9 cellular contexts compared by ENCODE assay signal in genomic region chr2:219457784-219458369, GRCh38. TPM values are rescaled to one million over a fixed set of nuclear protein-coding genes. Genes with fewer than 3 reads are reported as not detected.
DNase-seq lines count a peak whose midpoint lies in the region; ATAC-seq and TF ChIP-seq lines count a peak whose summit lies in the region.
"Had no signal": no experiment of that assay in that cellular context is flagged by ENCODE, and none has a peak within 500 bp of the region (broad histone marks: within the 10 kb centered on the region; RNA-seq: fewer than 3 reads in every experiment).

No MANE protein-coding gene starts in this region.

- TF ChIP-seq POLR2A in upper lobe of left lung (IDR thresholded peaks at IDR 0.05): no peak

- H2BK120ac ChIP-seq in mesenchymal stem cell (ENCODE audit: low read depth, low read length): no peak overlapping the region

- no peak overlapping the region for H3K4me3 Mint-ChIP-seq in T-helper 17 cell

- H3K23ac ChIP-seq in mesenchymal stem cell (ENCODE audit: low read length in 2 of 2): no peak overlapping the region

- no peak overlapping the region for H2BK12ac ChIP-seq in mesenchymal stem cell (ENCODE audit: low read length in 2 of 2)

- H3K27ac Mint-ChIP-seq in T-helper 17 cell: peak overlapping the region; percentile 56

- ATAC-seq in GM21360 (IDR thresholded peaks at IDR 0.05; ENCODE audit: unreplicated experiment) (peak; percentile 57), T-helper 17 cell (peak; percentile 73), upper lobe of left lung (ENCODE audit: low FRiP score in 2 of 2) (no peak)

- H4K91ac ChIP-seq in mesenchymal stem cell (ENCODE audit: low read length): no peak overlapping the region

- H3K27me3 Mint-ChIP-seq in T-helper 17 cell: peaks cover 8% of the 10 kb centered on the region

- TF ChIP-seq EP300 in upper lobe of left lung (IDR thresholded peaks at IDR 0.05): no peak

- H3K27me3 ChIP-seq in mesenchymal stem cell (ENCODE audit: control insufficient read depth in 1 of 2, insufficient read depth in 1 of 2, low read length in 2 of 2) (no peaks in the 10 kb centered on the region), upper lobe of left lung (peaks cover 0 to 3% (median 0%) of the 10 kb centered on the region in 4 donors)

- H4K8ac ChIP-seq in mesenchymal stem cell (ENCODE audit: low read length): peak overlapping the region; percentile 10

- H2BK15ac ChIP-seq in mesenchymal stem cell (ENCODE audit: low read depth, poor library complexity, severe bottlenecking): no peak overlapping the region

- peak overlapping the region; percentile 11 for H2AK5ac ChIP-seq in mesenchymal stem cell (ENCODE audit: low read length, severe bottlenecking)

- H3K9ac ChIP-seq in mesenchymal stem cell (ENCODE audit: low read length): peak overlapping the region; percentile 44

- DNase-seq in ELF-1 (ENCODE audit: low read depth, low spot score): peak; percentile 32
- no peak for DNase-seq in T-helper 17 cell
- no peak for DNase-seq in mesenchymal stem cell
- DNase-seq in NCI-H2107 (lab: John Stamatoyannopoulos, UW): no peak
- DNase-seq in germinal center (ENCODE audit: low spot score): no peak
- no peak for DNase-seq in NCI-H526 treated with DMSO at 0.1 percent for 48 hours (lab: John Stamatoyannopoulos, UW)
- no peak for DNase-seq in upper lobe of left lung
- DNase-seq: KBM-7 had no signal

- H3K4me3 ChIP-seq in mesenchymal stem cell (ENCODE audit: insufficient read depth in 1 of 2, low read depth in 1 of 2, low read length in 2 of 2) (no peak overlapping the region), upper lobe of left lung (no peak overlapping the region)

- H3K18ac ChIP-seq in mesenchymal stem cell (ENCODE audit: low read depth in 1 of 2, low read length in 2 of 2): no peak overlapping the region

- no peaks in the 10 kb centered on the region for H3K36me3 Mint-ChIP-seq in T-helper 17 cell (ENCODE audit: low read depth)

- H3K79me1 ChIP-seq in mesenchymal stem cell (replicated peaks; ENCODE audit: low read length, poor library complexity, severe bottlenecking): peaks cover 24% of the 10 kb centered on the region

- H3K36me3 ChIP-seq in mesenchymal stem cell (ENCODE audit: control insufficient read depth in 1 of 2, insufficient read depth in 2 of 2, low read depth in 1 of 2, low read length in 2 of 2): peaks cover 44 to 60% of the 10 kb centered on the region in 2 experiments
- no peaks in the 10 kb centered on the region for H3K36me3 ChIP-seq in upper lobe of left lung

- H3K4ac ChIP-seq in mesenchymal stem cell (ENCODE audit: low read depth in 1 of 2, low read length in 2 of 2): no peak overlapping the region

- H3K14ac ChIP-seq in mesenchymal stem cell (ENCODE audit: low read length in 2 of 2): no peak overlapping the region

- TF ChIP-seq CTCF in upper lobe of left lung (IDR thresholded peaks at IDR 0.05): no peak

- peaks cover 6% of the 10 kb centered on the region for H3K4me1 Mint-ChIP-seq in T-helper 17 cell

- no peaks in the 10 kb centered on the region for H3K9me3 ChIP-seq in T-helper 17 cell (ENCODE audit: control insufficient read depth, low read length, poor library complexity, severe bottlenecking)
- no peaks in the 10 kb centered on the region for H3K9me3 ChIP-seq in mesenchymal stem cell (ENCODE audit: control insufficient read depth, low read length)
- no peaks in the 10 kb centered on the region for H3K9me3 ChIP-seq in upper lobe of left lung

- no peak overlapping the region for H2BK5ac ChIP-seq in mesenchymal stem cell (ENCODE audit: low read depth, low read length, poor library complexity, severe bottlenecking)

- no peak overlapping the region for H2AFZ ChIP-seq in mesenchymal stem cell (ENCODE audit: low read depth, low read length)

- 78% methylated on average over 5 of the region's 5 CpGs for WGBS in mesenchymal stem cell
- 63 to 72% methylated on average over 4 to 5 of the region's 5 CpGs for WGBS in upper lobe of left lung, 2 donors

- H3K4me1 ChIP-seq in mesenchymal stem cell (ENCODE audit: control insufficient read depth, insufficient read depth, low read depth, low read length): peaks cover 57% of the 10 kb centered on the region
- no peaks in the 10 kb centered on the region for H3K4me1 ChIP-seq in upper lobe of left lung

- H3K27ac ChIP-seq in mesenchymal stem cell (ENCODE audit: low read length, poor library complexity, severe bottlenecking) (no peak overlapping the region), upper lobe of left lung (no peak overlapping the region)

- H3K4me2 ChIP-seq in mesenchymal stem cell (ENCODE audit: low read length, poor library complexity, severe bottlenecking): no peak overlapping the region

RNA-seq across cellular contexts. Expression of gene SPEG, which starts 23.2 kb away (rescaled TPM):
- total RNA-seq in T-helper 17 cell: 1 to 10 TPM; 7.3 to 8.4 TPM
- 19.3 TPM for polyA plus RNA-seq in mesenchymal stem cell (2013, experiment 1 of 2)
- polyA plus RNA-seq in mesenchymal stem cell (2013, experiment 2 of 2): 19.1 TPM
- 1 to 10 TPM; 2.3 to 8.9 (median 4.9) TPM for total RNA-seq in upper lobe of left lung

RNA-seq across cellular contexts. Expression of gene DES, which starts 39.7 kb away (rescaled TPM):
- total RNA-seq in T-helper 17 cell (not detected), upper lobe of left lung (100 to 1,000 TPM in 2 of 6 donors, 10 to 100 TPM in 4; 39.7 to 299 (median 70.8) TPM)
- 1.2 TPM for polyA plus RNA-seq in mesenchymal stem cell (2013, experiment 1 of 2)
- polyA plus RNA-seq in mesenchymal stem cell (2013, experiment 2 of 2): 1.8 TPM

RNA-seq across cellular contexts. Expression of gene GMPPA, which starts 40.8 kb away (rescaled TPM):
- total RNA-seq in T-helper 17 cell: 10 to 100 TPM; 25.1 to 27.2 TPM
- polyA plus RNA-seq in mesenchymal stem cell (2013, experiment 1 of 2): 41.8 TPM
- 41.6 TPM for polyA plus RNA-seq in mesenchymal stem cell (2013, experiment 2 of 2)
- 10 to 100 TPM; 20.8 to 38.5 (median 24.9) TPM for total RNA-seq in upper lobe of left lung

RNA-seq across cellular contexts. Expression of gene ASIC4, which starts 56.4 kb away (rescaled TPM):
- total RNA-seq in T-helper 17 cell (under 1 TPM in 1 of 2 donors, not detected in 1; 0.13 TPM), upper lobe of left lung (under 1 TPM in 3 of 6 donors, not detected in 3; 0.20 to 0.34 (median 0.29) TPM)
- not detected for polyA plus RNA-seq in mesenchymal stem cell (2013, experiment 1 of 2)
- polyA plus RNA-seq in mesenchymal stem cell (2013, experiment 2 of 2): not detected

Comparison
In these comparisons a context has a peak if more than half of its experiments do, and no peak if none do; other contexts are left out.
1. ATAC-seq: peak in GM21360 (single experiment) and T-helper 17 cell (single experiment); none in upper lobe of left lung (0 of 2).
2. RNA of gene DES, which starts 39.7 kb away (total RNA-seq): 39.7 to 299 TPM in upper lobe of left lung; not detected in T-helper 17 cell; every median in the first group is over 10 times any median in the second.